Comparison of ENCODE assay signal across 24 cellular contexts in genomic region chr10:82477776-82478175, GRCh38.
"Had no signal": no experiment of that assay in that cellular context is flagged by ENCODE, and none has a peak within 500 bp of the region (broad histone marks: within the 10 kb centered on the region; RNA-seq: fewer than 3 reads in every experiment).

No MANE protein-coding gene starts in this region.

- DNase-seq: IMR-90; Karpas-422; KG1; MG63; NCI-H1092; NCI-H1105 treated with DMSO at 0.1 percent for 48 hours; NCI-H1417 treated with DMSO at 0.1 percent for 48 hours; NCI-H146; NCI-H1694 treated with DMSO at 0.1 percent for 48 hours; NCI-H1930; NCI-H2081; NCI-H2107; NCI-H2227 treated with DMSO at 0.1 percent for 48 hours; NCI-H510A treated with DMSO at 0.1 percent for 48 hours; NCI-H69; NK-92 treated with Interleukin-12 subunit alpha and Interleukin-12 subunit beta, amount 100 ng/mL, for 24 hours; PC-3; SHP77; T-helper 1 cell; T-helper 17 cell had no signal

- H3K4me3 ChIP-seq: MG63 had no signal

- H3K27ac ChIP-seq: RWPE1 had no signal

- ATAC-seq: HepG2, Panc1, PC-3, SK-N-SH treated with all-trans-retinoic acid at 6 μM for 48 hours, T-helper 17 cell had no signal

- H3K36me3 ChIP-seq: MG63 had no signal

- H3K9me3 ChIP-seq: MG63 had no signal

- H3K27me3 ChIP-seq: MG63 had no signal
